21 cellular contexts compared by ENCODE assay signal in the genomic region with DNA sequence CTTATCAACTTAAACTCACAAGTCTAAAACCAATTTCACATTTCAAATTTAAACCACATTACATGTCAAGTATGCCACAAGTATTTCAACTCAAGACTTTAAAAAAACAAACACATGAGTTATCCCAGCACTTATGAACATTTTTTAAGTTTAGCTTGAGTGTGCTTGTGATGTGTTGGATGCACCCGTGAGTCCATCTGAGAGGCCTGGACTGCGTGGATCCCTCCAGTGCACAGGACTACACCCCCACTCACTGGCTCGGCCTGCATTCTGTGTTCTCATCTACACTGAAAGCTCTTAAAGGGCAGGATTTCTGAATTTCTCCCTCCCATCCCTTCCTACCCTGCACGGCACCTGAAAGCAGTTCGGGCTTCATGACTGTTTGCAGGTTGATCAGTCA.
DNase-seq lines count a peak whose midpoint lies in the region; ATAC-seq and TF ChIP-seq lines count a peak whose summit lies in the region.
"Had no signal": no experiment of that assay in that cellular context is flagged by ENCODE, and none has a peak within 500 bp of the region (broad histone marks: within the 10 kb centered on the region; RNA-seq: fewer than 3 reads in every experiment).

No MANE protein-coding gene starts in this region.

- no peaks in the 10 kb centered on the region for H3K27me3 ChIP-seq in adipocyte (replicated peaks; ENCODE audit: control insufficient read depth, insufficient read depth, low read length)
- peaks cover 0 to 19% (median 0%) of the 10 kb centered on the region in 4 donors for H3K27me3 ChIP-seq in esophagus squamous epithelium
- H3K27me3 ChIP-seq: BLaER1 had no signal

- 90 to 95% methylated on average over 5 of the region's 5 CpGs for WGBS in esophagus squamous epithelium, 2 donors

- peaks cover 8% of the 10 kb centered on the region for H3K4me1 ChIP-seq in adipocyte (ENCODE audit: control insufficient read depth, insufficient read depth, low read length)
- no peaks in the 10 kb centered on the region for H3K4me1 ChIP-seq in esophagus squamous epithelium
- H3K4me1 ChIP-seq: BLaER1 had no signal

- no peak overlapping the region for H3K9ac ChIP-seq in adipocyte (ENCODE audit: low read length)
- H3K9ac ChIP-seq: BLaER1 had no signal

- H3K4me3 ChIP-seq in adipocyte (ENCODE audit: low read length), result no peak overlapping the region
- H3K4me3 ChIP-seq in esophagus squamous epithelium, result no peak overlapping the region
- H3K4me3 ChIP-seq: BLaER1, SK-N-MC had no signal

- H3K9me3 ChIP-seq in adipocyte (ENCODE audit: control insufficient read depth, low read length) (peaks cover 15% of the 10 kb centered on the region), esophagus squamous epithelium (peaks cover 0 to 5% (median 0%) of the 10 kb centered on the region in 3 donors)
- H3K9me3 ChIP-seq: BLaER1 had no signal

- TF ChIP-seq CTCF in esophagus squamous epithelium (IDR thresholded peaks at IDR 0.05), result no peak

- ATAC-seq in left colon (no peak), HG02623 (IDR thresholded peaks at IDR 0.05; ENCODE audit: unreplicated experiment) (no peak)

- TF ChIP-seq POLR2A in esophagus squamous epithelium (IDR thresholded peaks at IDR 0.05), result no peak

- H3K36me3 ChIP-seq in adipocyte (ENCODE audit: control insufficient read depth, insufficient read depth, low read length, severe bottlenecking) (no peaks in the 10 kb centered on the region), esophagus squamous epithelium (no peaks in the 10 kb centered on the region)
- H3K36me3 ChIP-seq: BLaER1 had no signal

- intact Hi-C loops in left colon (cut with DNase I, micrococcal nuclease) (no loop called here), esophagus squamous epithelium (cut with DNase I) (no loop called here)

- no peak overlapping the region for H3K27ac ChIP-seq in esophagus squamous epithelium
- H3K27ac ChIP-seq: BLaER1, RWPE1, SK-N-MC had no signal

- peak; percentile 64 for DNase-seq in adipocyte (ENCODE audit: low read depth)
- peak; percentile 52 for DNase-seq in dedifferentiated amniotic fluid mesenchymal stem cell (ENCODE audit: extremely low spot score)
- peak; percentile 67 for DNase-seq in iris pigment epithelial cell (ENCODE audit: low read depth)
- no peak for DNase-seq in left colon
- no peak for DNase-seq in NCI-H2196 (lab: John Stamatoyannopoulos, UW; ENCODE audit: unreplicated experiment)
- no peak for DNase-seq in esophagus squamous epithelium (lab: John Stamatoyannopoulos, UW)
- DNase-seq: CD4-positive, alpha-beta T cell; COR-L47; DMS79; MM.1S; NCI-H1048; NCI-H1417 treated with DMSO at 0.1 percent for 48 hours; NCI-H187 treated with DMSO at 0.1 percent for 48 hours; NCI-H2227 treated with DMSO at 0.1 percent for 48 hours; NCI-H510A; NCI-H748 treated with DMSO at 0.1 percent for 48 hours; SHP77 treated with DMSO at 0.1 percent for 48 hours had no signal

Comparison
In these comparisons a context has a peak if more than half of its experiments do, and no peak if none do; other contexts are left out.
1. DNase-seq: peak in adipocyte (single experiment), dedifferentiated amniotic fluid mesenchymal stem cell (single experiment) and iris pigment epithelial cell (single experiment); none in left colon (0 of 2), NCI-H2196 (single experiment) and esophagus squamous epithelium (single experiment).